8 cellular contexts compared by ENCODE assay signal in the genomic region with DNA sequence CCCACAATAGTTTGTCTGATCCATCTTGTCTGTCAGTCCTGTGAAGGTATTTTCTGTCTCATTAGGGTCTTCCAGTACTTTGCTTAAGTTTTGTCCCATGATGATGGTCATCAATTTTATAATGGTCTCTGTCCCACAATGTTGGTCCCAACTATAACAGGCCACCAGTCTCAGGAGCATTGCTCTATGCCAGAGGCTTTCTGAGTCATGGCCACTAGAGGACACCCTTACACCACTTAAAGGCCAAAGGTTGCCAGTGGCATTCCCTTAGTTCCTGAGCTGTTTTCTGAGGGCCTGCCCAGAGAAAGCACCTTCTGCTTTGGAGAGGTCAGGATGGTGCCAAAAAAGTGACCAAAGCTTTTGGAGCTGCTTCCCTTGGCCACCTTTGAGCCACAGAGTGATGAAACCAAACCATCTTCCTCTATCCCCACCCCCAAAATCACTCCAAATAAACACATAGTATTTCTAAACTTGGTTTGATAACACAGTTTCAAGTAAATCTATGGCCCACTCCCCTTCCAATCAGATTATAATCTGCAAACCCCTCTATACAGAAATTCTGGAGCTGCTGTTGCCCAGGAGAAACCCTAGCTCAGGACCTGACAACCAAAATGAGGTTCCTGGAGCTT. TPM values are rescaled to one million over a fixed set of nuclear protein-coding genes. Genes with fewer than 3 reads are reported as not detected.
A peak's percentile ranks its signal among the peaks of the same experiment; 100 is the strongest.
DNase-seq lines count a peak whose midpoint lies in the region; ATAC-seq and TF ChIP-seq lines count a peak whose summit lies in the region.

No MANE protein-coding gene starts in this region.

- no peak overlapping the region for H3K27ac ChIP-seq in VCaP

- intact Hi-C loops in lower leg skin (cut with DNase I; ENCODE audit: low total_unique reads), result loop anchor here (10.0 kb wide), 1 partner anchor 88 kb away; no protein-coding TSS in a partner anchor

- ATAC-seq in HG02840 (IDR thresholded peaks at IDR 0.05; ENCODE audit: low FRiP score, unreplicated experiment), result peak; percentile 66

- H3K4me3 ChIP-seq in GM12865 (ENCODE audit: low read depth, low read length) (no peak overlapping the region), lower leg skin (ENCODE audit: low read depth, poor library complexity, severe bottlenecking) (no peak overlapping the region)

- DNase-seq in A172 (ENCODE audit: low spot score) (peak; percentile 78), GM12865 (ENCODE audit: low read depth) (peak; percentile 55), NCI-H1694 (lab: John Stamatoyannopoulos, UW) (peak; percentile 58), dermis blood vessel endothelial cell (peak; percentile 82), lower leg skin (ENCODE audit: low spot score in 2 of 2) (peak; percentile 40 to 76)
- peak; percentile 19 for DNase-seq in stimulated activated naive CD4-positive, alpha-beta T cell treated with Interleukin-2 at 50 U/mL for 16 hours (lab: John Stamatoyannopoulos, UW)

- TF ChIP-seq CTCF in GM12865 (IDR thresholded peaks at IDR 0.05; ENCODE audit: insufficient read depth, low read depth, low read length, missing control alignments) (peak; percentile 92), VCaP (conservative IDR thresholded peaks at IDR 0.05) (peak; percentile 88), lower leg skin (IDR thresholded peaks at IDR 0.05) (peak in 1 of 3 donors; percentile 75)

- TF ChIP-seq POLR2A in lower leg skin (IDR thresholded peaks at IDR 0.05), result no peak

RNA-seq across cellular contexts. Expression of a gene that starts 19.3 kb away (rescaled TPM):
- total RNA-seq in A172 (2014; rRNA removed; shearing (Covaris generic)), result 293 and 302 TPM in 2 replicates
- total RNA-seq in dermis blood vessel endothelial cell (240 and 255 TPM in 2 replicates), lower leg skin (100 to 1,000 TPM; 316 to 432 (median 384) TPM)

RNA-seq across cellular contexts. Expression of a gene that starts 41.2 kb away (rescaled TPM):
- 0.16 TPM in 1 of 2 replicates, not detected in the other for total RNA-seq in A172 (2014; rRNA removed; shearing (Covaris generic))
- under 0.01 TPM in 1 of 2 replicates, not detected in the other for total RNA-seq in dermis blood vessel endothelial cell
- 100 to 1,000 TPM in 1 of 4 donors, 10 to 100 TPM in 3; 56.7 to 115 (median 73.6) TPM for total RNA-seq in lower leg skin

Comparison
In these comparisons a context has a peak if more than half of its experiments do, and no peak if none do; other contexts are left out.
1. DNase-seq: peak in every context shown above with its lines; median percentile 82 in dermis blood vessel endothelial cell; 78 in A172; 58 in NCI-H1694; 58 in lower leg skin; 55 in GM12865; 19 in stimulated activated naive CD4-positive, alpha-beta T cell treated with Interleukin-2 at 50 U/mL for 16 hours.
2. RNA of a gene that starts 41.2 kb away (total RNA-seq): 56.7 to 115 TPM in lower leg skin; 0.16 TPM in A172 and under 0.01 TPM in dermis blood vessel endothelial cell; every median in the first group is over 10 times any median in the second.